ENCODE assay signal across 2 cellular contexts in the genomic region with DNA sequence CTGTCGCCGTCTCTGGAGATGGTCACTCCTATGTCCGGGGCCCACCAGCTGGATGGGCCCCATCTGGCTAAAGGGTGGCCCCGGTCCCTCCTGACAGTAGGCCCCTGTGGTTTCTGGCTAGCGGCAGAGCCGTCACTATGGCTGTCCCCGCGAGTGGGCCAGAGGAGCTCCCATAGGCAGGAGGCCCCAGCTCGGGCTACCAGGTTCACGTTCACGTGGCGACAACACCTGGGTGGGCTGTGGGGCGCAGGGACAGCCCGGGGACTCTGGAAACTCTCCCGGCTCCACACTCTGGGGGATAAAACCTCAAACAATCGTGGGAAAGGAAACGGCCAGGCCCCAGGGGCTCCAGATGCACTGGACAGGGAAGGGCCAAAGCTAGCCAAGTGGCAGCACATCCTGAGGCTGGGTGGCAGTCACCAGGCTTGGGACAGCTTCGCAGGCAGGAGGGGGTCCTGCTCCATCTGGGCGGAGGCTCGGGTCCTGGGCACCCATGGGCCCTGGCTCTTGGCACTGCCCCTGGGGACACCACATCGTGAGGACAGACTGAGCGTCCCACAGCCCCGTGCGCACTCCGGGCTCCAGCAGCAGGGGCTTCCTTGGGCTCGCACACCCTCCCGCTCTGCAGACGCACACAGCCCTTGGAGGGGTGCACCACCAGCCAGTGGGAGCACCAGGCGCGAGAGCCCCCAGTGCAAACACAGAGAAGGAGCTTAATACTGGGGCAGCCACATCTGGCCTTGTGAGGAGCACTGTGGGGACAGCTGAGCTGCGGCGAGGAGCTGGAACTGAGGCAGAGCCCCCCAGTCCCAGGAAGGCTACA.
TF ChIP-seq lines count a peak whose summit lies in the region.

No MANE protein-coding gene starts in this region.

TF ChIP-seq in HEK293, 187 proteins besides CTCF, POLR2A, EP300 and RAD21:
- TF ChIP-seq ZNF391 (tag by site-specific recombination; IDR thresholded peaks at IDR 0.05; ENCODE audit: borderline replicate concordance, low read depth) (no peak), ZNF248 (tag by site-specific recombination; IDR thresholded peaks at IDR 0.05) (no peak), ZNF660 (tag by site-specific recombination; IDR thresholded peaks at IDR 0.05) (no peak)
- TF ChIP-seq, protein P1, sequence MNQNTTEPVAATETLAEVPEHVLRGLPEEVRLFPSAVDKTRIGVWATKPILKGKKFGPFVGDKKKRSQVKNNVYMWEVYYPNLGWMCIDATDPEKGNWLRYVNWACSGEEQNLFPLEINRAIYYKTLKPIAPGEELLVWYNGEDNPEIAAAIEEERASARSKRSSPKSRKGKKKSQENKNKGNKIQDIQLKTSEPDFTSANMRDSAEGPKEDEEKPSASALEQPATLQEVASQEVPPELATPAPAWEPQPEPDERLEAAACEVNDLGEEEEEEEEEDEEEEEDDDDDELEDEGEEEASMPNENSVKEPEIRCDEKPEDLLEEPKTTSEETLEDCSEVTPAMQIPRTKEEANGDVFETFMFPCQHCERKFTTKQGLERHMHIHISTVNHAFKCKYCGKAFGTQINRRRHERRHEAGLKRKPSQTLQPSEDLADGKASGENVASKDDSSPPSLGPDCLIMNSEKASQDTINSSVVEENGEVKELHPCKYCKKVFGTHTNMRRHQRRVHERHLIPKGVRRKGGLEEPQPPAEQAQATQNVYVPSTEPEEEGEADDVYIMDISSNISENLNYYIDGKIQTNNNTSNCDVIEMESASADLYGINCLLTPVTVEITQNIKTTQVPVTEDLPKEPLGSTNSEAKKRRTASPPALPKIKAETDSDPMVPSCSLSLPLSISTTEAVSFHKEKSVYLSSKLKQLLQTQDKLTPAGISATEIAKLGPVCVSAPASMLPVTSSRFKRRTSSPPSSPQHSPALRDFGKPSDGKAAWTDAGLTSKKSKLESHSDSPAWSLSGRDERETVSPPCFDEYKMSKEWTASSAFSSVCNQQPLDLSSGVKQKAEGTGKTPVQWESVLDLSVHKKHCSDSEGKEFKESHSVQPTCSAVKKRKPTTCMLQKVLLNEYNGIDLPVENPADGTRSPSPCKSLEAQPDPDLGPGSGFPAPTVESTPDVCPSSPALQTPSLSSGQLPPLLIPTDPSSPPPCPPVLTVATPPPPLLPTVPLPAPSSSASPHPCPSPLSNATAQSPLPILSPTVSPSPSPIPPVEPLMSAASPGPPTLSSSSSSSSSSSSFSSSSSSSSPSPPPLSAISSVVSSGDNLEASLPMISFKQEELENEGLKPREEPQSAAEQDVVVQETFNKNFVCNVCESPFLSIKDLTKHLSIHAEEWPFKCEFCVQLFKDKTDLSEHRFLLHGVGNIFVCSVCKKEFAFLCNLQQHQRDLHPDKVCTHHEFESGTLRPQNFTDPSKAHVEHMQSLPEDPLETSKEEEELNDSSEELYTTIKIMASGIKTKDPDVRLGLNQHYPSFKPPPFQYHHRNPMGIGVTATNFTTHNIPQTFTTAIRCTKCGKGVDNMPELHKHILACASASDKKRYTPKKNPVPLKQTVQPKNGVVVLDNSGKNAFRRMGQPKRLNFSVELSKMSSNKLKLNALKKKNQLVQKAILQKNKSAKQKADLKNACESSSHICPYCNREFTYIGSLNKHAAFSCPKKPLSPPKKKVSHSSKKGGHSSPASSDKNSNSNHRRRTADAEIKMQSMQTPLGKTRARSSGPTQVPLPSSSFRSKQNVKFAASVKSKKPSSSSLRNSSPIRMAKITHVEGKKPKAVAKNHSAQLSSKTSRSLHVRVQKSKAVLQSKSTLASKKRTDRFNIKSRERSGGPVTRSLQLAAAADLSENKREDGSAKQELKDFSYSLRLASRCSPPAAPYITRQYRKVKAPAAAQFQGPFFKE (tag by site-specific recombination; IDR thresholded peaks at IDR 0.05; ENCODE audit: borderline replicate concordance): no peak
- TF ChIP-seq, protein P2, sequence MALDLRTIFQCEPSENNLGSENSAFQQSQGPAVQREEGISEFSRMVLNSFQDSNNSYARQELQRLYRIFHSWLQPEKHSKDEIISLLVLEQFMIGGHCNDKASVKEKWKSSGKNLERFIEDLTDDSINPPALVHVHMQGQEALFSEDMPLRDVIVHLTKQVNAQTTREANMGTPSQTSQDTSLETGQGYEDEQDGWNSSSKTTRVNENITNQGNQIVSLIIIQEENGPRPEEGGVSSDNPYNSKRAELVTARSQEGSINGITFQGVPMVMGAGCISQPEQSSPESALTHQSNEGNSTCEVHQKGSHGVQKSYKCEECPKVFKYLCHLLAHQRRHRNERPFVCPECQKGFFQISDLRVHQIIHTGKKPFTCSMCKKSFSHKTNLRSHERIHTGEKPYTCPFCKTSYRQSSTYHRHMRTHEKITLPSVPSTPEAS (tag by site-specific recombination; IDR thresholded peaks at IDR 0.05): no peak
- TF ChIP-seq, protein P3, sequence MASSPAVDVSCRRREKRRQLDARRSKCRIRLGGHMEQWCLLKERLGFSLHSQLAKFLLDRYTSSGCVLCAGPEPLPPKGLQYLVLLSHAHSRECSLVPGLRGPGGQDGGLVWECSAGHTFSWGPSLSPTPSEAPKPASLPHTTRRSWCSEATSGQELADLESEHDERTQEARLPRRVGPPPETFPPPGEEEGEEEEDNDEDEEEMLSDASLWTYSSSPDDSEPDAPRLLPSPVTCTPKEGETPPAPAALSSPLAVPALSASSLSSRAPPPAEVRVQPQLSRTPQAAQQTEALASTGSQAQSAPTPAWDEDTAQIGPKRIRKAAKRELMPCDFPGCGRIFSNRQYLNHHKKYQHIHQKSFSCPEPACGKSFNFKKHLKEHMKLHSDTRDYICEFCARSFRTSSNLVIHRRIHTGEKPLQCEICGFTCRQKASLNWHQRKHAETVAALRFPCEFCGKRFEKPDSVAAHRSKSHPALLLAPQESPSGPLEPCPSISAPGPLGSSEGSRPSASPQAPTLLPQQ (tag by site-specific recombination; IDR thresholded peaks at IDR 0.05): 0 out of 2 replicates have a peak, but pooled peaks have one; percentile 24

TF ChIP-seq in GM23338, 12 proteins besides CTCF, POLR2A, EP300 and RAD21:
- TF ChIP-seq EZH2 (IDR thresholded peaks at IDR 0.05; ENCODE audit: low read depth, unreplicated experiment): no peak
- TF ChIP-seq NANOG (IDR thresholded peaks at IDR 0.05; ENCODE audit: borderline replicate concordance): no peak
- TF ChIP-seq, protein P4, sequence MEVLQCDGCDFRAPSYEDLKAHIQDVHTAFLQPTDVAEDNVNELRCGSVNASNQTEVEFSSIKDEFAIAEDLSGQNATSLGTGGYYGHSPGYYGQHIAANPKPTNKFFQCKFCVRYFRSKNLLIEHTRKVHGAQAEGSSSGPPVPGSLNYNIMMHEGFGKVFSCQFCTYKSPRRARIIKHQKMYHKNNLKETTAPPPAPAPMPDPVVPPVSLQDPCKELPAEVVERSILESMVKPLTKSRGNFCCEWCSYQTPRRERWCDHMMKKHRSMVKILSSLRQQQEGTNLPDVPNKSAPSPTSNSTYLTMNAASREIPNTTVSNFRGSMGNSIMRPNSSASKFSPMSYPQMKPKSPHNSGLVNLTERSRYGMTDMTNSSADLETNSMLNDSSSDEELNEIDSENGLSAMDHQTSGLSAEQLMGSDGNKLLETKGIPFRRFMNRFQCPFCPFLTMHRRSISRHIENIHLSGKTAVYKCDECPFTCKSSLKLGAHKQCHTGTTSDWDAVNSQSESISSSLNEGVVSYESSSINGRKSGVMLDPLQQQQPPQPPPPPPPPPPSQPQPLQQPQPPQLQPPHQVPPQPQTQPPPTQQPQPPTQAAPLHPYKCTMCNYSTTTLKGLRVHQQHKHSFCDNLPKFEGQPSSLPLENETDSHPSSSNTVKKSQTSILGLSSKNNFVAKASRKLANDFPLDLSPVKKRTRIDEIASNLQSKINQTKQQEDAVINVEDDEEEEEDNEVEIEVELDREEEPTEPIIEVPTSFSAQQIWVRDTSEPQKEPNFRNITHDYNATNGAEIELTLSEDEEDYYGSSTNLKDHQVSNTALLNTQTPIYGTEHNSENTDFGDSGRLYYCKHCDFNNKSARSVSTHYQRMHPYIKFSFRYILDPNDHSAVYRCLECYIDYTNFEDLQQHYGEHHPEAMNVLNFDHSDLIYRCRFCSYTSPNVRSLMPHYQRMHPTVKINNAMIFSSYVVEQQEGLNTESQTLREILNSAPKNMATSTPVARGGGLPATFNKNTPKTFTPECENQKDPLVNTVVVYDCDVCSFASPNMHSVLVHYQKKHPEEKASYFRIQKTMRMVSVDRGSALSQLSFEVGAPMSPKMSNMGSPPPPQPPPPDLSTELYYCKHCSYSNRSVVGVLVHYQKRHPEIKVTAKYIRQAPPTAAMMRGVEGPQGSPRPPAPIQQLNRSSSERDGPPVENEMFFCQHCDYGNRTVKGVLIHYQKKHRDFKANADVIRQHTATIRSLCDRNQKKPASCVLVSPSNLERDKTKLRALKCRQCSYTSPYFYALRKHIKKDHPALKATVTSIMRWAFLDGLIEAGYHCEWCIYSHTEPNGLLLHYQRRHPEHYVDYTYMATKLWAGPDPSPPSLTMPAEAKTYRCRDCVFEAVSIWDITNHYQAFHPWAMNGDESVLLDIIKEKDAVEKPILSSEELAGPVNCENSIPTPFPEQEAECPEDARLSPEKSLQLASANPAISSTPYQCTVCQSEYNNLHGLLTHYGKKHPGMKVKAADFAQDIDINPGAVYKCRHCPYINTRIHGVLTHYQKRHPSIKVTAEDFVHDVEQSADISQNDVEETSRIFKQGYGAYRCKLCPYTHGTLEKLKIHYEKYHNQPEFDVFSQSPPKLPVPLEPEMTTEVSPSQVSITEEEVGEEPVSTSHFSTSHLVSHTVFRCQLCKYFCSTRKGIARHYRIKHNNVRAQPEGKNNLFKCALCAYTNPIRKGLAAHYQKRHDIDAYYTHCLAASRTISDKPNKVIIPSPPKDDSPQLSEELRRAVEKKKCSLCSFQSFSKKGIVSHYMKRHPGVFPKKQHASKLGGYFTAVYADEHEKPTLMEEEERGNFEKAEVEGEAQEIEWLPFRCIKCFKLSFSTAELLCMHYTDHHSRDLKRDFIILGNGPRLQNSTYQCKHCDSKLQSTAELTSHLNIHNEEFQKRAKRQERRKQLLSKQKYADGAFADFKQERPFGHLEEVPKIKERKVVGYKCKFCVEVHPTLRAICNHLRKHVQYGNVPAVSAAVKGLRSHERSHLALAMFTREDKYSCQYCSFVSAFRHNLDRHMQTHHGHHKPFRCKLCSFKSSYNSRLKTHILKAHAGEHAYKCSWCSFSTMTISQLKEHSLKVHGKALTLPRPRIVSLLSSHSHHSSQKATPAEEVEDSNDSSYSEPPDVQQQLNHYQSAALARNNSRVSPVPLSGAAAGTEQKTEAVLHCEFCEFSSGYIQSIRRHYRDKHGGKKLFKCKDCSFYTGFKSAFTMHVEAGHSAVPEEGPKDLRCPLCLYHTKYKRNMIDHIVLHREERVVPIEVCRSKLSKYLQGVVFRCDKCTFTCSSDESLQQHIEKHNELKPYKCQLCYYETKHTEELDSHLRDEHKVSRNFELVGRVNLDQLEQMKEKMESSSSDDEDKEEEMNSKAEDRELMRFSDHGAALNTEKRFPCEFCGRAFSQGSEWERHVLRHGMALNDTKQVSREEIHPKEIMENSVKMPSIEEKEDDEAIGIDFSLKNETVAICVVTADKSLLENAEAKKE (CRISPR knock-in tag; IDR thresholded peaks at IDR 0.05): no peak
- TF ChIP-seq ZNF331 (CRISPR knock-in tag; IDR thresholded peaks at IDR 0.05; ENCODE audit: low read depth): no peak
